13 cellular contexts compared by ENCODE assay signal in the genomic region with DNA sequence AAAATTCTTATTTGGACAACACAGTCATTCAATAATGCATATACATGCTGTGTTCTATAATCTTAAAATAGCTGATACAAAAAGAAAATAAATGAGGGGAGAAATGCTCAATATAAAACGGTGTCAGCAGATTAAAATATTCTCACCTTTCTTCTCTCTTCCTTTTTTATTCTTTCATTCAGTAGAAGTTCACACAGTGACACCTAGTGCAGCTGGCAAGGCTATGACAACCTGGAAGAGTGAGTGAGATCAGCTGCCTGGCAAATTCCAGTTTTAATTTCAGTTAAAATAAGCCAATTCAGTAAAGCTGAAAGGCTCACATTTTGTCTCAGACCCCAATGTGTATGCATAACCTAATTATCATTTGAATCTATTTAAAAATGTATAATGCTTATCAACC.
DNase-seq lines count a peak whose midpoint lies in the region; TF ChIP-seq lines count a peak whose summit lies in the region.
"Had no signal": no experiment of that assay in that cellular context is flagged by ENCODE, and none has a peak within 500 bp of the region (broad histone marks: within the 10 kb centered on the region; RNA-seq: fewer than 3 reads in every experiment).

No MANE protein-coding gene starts in this region.

- H3K4me3 ChIP-seq in BE2C (ENCODE audit: low read depth, low read length) (no peak overlapping the region), WERI-Rb-1 (ENCODE audit: low read depth, low read length) (no peak overlapping the region)
- H3K4me3 ChIP-seq in effector memory CD4-positive, alpha-beta T cell (ENCODE audit: insufficient read depth, low read depth, low read length, poor library complexity, severe bottlenecking), result no peak overlapping the region
- H3K4me3 ChIP-seq: MG63, right atrium auricular region had no signal

- H3K36me3 ChIP-seq in BE2C, result no peaks in the 10 kb centered on the region
- H3K36me3 ChIP-seq in WERI-Rb-1, result no peaks in the 10 kb centered on the region
- H3K36me3 ChIP-seq in effector memory CD4-positive, alpha-beta T cell (ENCODE audit: control insufficient read depth, insufficient read depth, low read length), result no peaks in the 10 kb centered on the region
- H3K36me3 ChIP-seq: MG63, right atrium auricular region had no signal

- no peaks in the 10 kb centered on the region for H3K4me1 ChIP-seq in BE2C
- H3K4me1 ChIP-seq in effector memory CD4-positive, alpha-beta T cell (ENCODE audit: control insufficient read depth, insufficient read depth, low read length, poor library complexity, severe bottlenecking), result no peaks in the 10 kb centered on the region
- H3K4me1 ChIP-seq: right atrium auricular region had no signal

- H3K27ac ChIP-seq in WERI-Rb-1, result no peak overlapping the region
- H3K27ac ChIP-seq in effector memory CD4-positive, alpha-beta T cell (ENCODE audit: insufficient read depth, low read length, poor library complexity, severe bottlenecking), result no peak overlapping the region
- H3K27ac ChIP-seq: epithelial cell of prostate, right atrium auricular region had no signal

- no peaks in the 10 kb centered on the region for H3K27me3 ChIP-seq in BE2C
- no peaks in the 10 kb centered on the region for H3K27me3 ChIP-seq in WERI-Rb-1 (ENCODE audit: insufficient read depth, low read depth, severe bottlenecking)
- no peaks in the 10 kb centered on the region for H3K27me3 ChIP-seq in effector memory CD4-positive, alpha-beta T cell (replicated peaks; ENCODE audit: control insufficient read depth, insufficient read depth, low read length, poor library complexity, severe bottlenecking)
- H3K27me3 ChIP-seq: MG63, right atrium auricular region had no signal

- DNase-seq in BE2C (no peak), HPDE6-E6E7 (ENCODE audit: extremely low spot score) (peak; percentile 7), WERI-Rb-1 (no peak), iPS-NIHi7 (ENCODE audit: extremely low spot score) (peak; percentile 31), DMS79 (lab: John Stamatoyannopoulos, UW) (no peak), amygdala (lab: John Stamatoyannopoulos, UW) (no peak)
- DNase-seq in effector memory CD4-positive, alpha-beta T cell, result no peak
- DNase-seq: activated CD8-positive, alpha-beta T cell treated with anti-CD3 and anti-CD28 coated beads, Interleukin-2, amount 10 ng/mL, durations not matched to agents 7 days and 5 days; DMS153; MG63; natural killer cell had no signal

- no peaks in the 10 kb centered on the region for H3K9me3 ChIP-seq in BE2C
- peaks cover 12% of the 10 kb centered on the region for H3K9me3 ChIP-seq in WERI-Rb-1 (ENCODE audit: severe bottlenecking)
- no peaks in the 10 kb centered on the region for H3K9me3 ChIP-seq in effector memory CD4-positive, alpha-beta T cell (ENCODE audit: control insufficient read depth, low read length)
- H3K9me3 ChIP-seq: MG63 had no signal

- TF ChIP-seq CTCF in BE2C (IDR thresholded peaks at IDR 0.05; ENCODE audit: low read depth, low read length) (peak; percentile 48), WERI-Rb-1 (IDR thresholded peaks at IDR 0.05; ENCODE audit: low read depth, low read length) (0 out of 2 replicates have a peak, but pooled peaks have one; percentile 13)

Comparison
In these comparisons a context has a peak if more than half of its experiments do, and no peak if none do; other contexts are left out.
1. DNase-seq: peak in HPDE6-E6E7 (single experiment) and iPS-NIHi7 (single experiment); none in BE2C (single experiment), WERI-Rb-1 (single experiment), DMS79 (single experiment), amygdala (0 of 56) and effector memory CD4-positive, alpha-beta T cell (0 of 3).